ENCODE assay signal across 8 cellular contexts in the genomic region with DNA sequence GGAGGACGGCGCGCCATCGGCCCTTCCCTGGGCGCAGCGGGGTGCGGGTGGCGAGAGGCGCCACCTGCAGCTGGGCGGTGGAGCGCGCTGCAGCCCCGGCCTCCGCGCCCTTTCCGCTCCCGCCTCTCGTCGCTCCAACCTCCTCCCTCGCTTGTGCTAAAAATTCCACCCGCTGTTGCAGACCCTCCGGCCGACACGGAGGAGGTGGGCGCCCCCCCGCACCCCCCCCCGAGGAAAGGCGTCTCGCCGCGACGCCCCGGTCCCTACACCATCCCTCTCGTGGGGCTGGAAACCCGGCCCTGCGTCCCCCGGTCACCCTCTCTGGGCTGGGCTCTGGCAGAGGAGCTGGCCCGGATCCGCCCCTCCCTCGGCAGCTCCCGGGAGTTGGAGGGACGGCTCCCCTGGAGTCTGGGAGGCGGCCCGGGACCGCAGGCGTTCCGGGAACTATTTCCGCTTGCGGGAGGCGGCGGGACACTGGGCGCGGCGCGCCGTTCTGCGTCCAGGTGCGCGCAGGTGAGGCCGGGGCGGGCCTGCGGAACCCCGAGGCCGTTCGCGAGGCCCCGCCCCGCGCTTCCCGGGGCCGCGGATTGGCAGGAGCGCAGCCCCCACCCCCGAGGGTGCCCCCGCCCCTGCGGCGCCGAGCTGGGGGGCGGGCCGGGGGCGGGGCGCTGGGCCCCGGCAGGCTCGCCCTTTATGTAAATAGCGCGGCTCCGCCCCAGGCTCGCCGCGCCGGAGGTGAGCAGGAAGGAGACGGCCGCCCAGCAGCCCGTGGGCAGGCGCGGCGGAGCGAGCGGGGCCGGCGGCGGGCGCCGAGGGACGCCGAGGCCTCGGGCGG. TPM values are rescaled to one million over a fixed set of nuclear protein-coding genes. Genes with fewer than 3 reads are reported as not detected.
DNase-seq lines count a peak whose midpoint lies in the region; ATAC-seq and TF ChIP-seq lines count a peak whose summit lies in the region.

A gene with protein sequence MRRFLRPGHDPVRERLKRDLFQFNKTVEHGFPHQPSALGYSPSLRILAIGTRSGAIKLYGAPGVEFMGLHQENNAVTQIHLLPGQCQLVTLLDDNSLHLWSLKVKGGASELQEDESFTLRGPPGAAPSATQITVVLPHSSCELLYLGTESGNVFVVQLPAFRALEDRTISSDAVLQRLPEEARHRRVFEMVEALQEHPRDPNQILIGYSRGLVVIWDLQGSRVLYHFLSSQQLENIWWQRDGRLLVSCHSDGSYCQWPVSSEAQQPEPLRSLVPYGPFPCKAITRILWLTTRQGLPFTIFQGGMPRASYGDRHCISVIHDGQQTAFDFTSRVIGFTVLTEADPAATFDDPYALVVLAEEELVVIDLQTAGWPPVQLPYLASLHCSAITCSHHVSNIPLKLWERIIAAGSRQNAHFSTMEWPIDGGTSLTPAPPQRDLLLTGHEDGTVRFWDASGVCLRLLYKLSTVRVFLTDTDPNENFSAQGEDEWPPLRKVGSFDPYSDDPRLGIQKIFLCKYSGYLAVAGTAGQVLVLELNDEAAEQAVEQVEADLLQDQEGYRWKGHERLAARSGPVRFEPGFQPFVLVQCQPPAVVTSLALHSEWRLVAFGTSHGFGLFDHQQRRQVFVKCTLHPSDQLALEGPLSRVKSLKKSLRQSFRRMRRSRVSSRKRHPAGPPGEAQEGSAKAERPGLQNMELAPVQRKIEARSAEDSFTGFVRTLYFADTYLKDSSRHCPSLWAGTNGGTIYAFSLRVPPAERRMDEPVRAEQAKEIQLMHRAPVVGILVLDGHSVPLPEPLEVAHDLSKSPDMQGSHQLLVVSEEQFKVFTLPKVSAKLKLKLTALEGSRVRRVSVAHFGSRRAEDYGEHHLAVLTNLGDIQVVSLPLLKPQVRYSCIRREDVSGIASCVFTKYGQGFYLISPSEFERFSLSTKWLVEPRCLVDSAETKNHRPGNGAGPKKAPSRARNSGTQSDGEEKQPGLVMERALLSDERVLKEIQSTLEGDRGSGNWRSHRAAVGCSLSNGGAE (plus strand): TSS at position 727 of the 835 bp plus-strand sequence. CDS start 17,730 bp downstream, outside the sequence.

- H3K27ac ChIP-seq in AG04450 (ENCODE audit: low read depth, low read length) (no peak within 1 kb of the TSS), lung (ENCODE audit: low read depth in 1 of 2, low read length in 1 of 2) (peak within 1 kb of the TSS; percentile 49 to 85)

- H3K4me3 ChIP-seq in AG04450 (ENCODE audit: low read depth, low read length): peak within 1 kb of the TSS; percentile 49
- peak within 1 kb of the TSS; percentile 64 for H3K4me3 ChIP-seq in lung

- H3K9me3 ChIP-seq in AG04450 (ENCODE audit: control insufficient read depth, insufficient read depth, low read length): no peaks in the 10 kb centered on the region; the same call in 1 of the 2 replicates
- peaks cover 0 to 3% of the 10 kb centered on the region in 2 donors for H3K9me3 ChIP-seq in lung (ENCODE audit: control insufficient read depth in 2 of 2, insufficient read depth in 1 of 2, low read length in 1 of 2)

- no peak for DNase-seq in AG04450 (ENCODE audit: low read depth, low spot score)
- DNase-seq in NCI-H524 (lab: John Stamatoyannopoulos, UW): peak; percentile 92 to 96
- DNase-seq in activated CD4-positive, alpha-beta T cell treated with anti-CD3 and anti-CD28 coated beads, Interleukin-2, amount 50 U/mL, for 24 hours (ENCODE audit: low read depth in 1 of 2, low spot score in 1 of 2): peak; percentile 59 to 60
- peak; percentile 34 to 72 for DNase-seq in dermis microvascular lymphatic vessel endothelial cell (ENCODE audit: low read depth in 2 of 2)
- peak; percentile 83 for DNase-seq in lung (ENCODE audit: low spot score)
- DNase-seq in stimulated activated CD8-positive, alpha-beta memory T cell treated with anti-CD3 and anti-CD28 coated beads, Interleukin-15, amount 100 ng/mL, for 24 hours (ENCODE audit: low read depth): peak; percentile 65

- TF ChIP-seq CTCF in AG04450 (IDR thresholded peaks at IDR 0.05; ENCODE audit: low read depth, low read length) (0 out of 2 replicates have a peak, but pooled peaks have one; percentile 16), lung (IDR thresholded peaks at IDR 0.05; ENCODE audit: control extremely low read depth, extremely low read depth) (no peak)

- H3K27me3 ChIP-seq in AG04450 (ENCODE audit: control insufficient read depth, insufficient read depth, low read length): peaks cover 16% of the 10 kb centered on the region
- H3K27me3 ChIP-seq in lung (ENCODE audit: control insufficient read depth, insufficient read depth): no peaks in the 10 kb centered on the region

- peak; percentile 86 for ATAC-seq in GM19025 (IDR thresholded peaks at IDR 0.05; ENCODE audit: low read depth, unreplicated experiment)
- peak; percentile 86 for ATAC-seq in HG03342 (IDR thresholded peaks at IDR 0.05; ENCODE audit: unreplicated experiment)
- ATAC-seq in lung (ENCODE audit: insufficient read depth, low FRiP score): peak; percentile 92

- POLR2A ChIA-PET in AG04450 (lab: Yijun Ruan, JAX): interaction anchor here (0.6 to 1.0 kb wide), 2 partner anchors 9 to 63 kb away, joined by 4 read pairs; a partner anchor contains a TSS

- H3K4me1 ChIP-seq in lung (ENCODE audit: control insufficient read depth in 2 of 2, insufficient read depth in 2 of 2, low read length in 2 of 2): peaks cover 0 to 9% of the 10 kb centered on the region in 2 donors

- WGBS in lung, 2 donors: 1% methylated on average over 64 to 108 of the region's 108 CpGs

- CTCF ChIA-PET in AG04450 (lab: Charles Lee): interaction anchor here (0.6 kb wide), 2 partner anchors 145 to 1099 kb away, joined by 4 to 5 read pairs; no protein-coding TSS in a partner anchor

- H3K36me3 ChIP-seq in lung (ENCODE audit: control insufficient read depth in 2 of 2, insufficient read depth in 2 of 2, low read length in 2 of 2): peaks cover 0 to 9% of the 10 kb centered on the region in 2 donors

RNA-seq across cellular contexts. Expression of the gene that starts here (rescaled TPM):
- polyA plus RNA-seq in AG04450 (2011; rRNA removed) (0.19 and 0.24 TPM in 2 replicates), lung (100 to 1,000 TPM in 1 of 2 donors, 10 to 100 TPM in 1; 80.5 to 195 TPM)
- 0.69 TPM in 1 of 2 replicates, not detected in the other for polyA minus RNA-seq in AG04450 (2011; rRNA and poly(A)+ RNA removed)
- total RNA-seq in dermis microvascular lymphatic vessel endothelial cell (12.6 and 13.9 TPM in 2 replicates), lung (100 to 1,000 TPM; 103 to 199 TPM)

Comparison
In these comparisons a context has a peak if more than half of its experiments do, and no peak if none do; other contexts are left out.
1. RNA of the gene that starts here (polyA plus RNA-seq): 80.5 to 195 TPM in lung; 0.19 to 0.24 TPM in AG04450; every median in the first group is over 10 times any median in the second.
2. Peak in every context shown above with its lines, with median percentiles within 50 percentile points of each other: ATAC-seq.